22 cellular contexts compared by ENCODE assay signal in the genomic region with DNA sequence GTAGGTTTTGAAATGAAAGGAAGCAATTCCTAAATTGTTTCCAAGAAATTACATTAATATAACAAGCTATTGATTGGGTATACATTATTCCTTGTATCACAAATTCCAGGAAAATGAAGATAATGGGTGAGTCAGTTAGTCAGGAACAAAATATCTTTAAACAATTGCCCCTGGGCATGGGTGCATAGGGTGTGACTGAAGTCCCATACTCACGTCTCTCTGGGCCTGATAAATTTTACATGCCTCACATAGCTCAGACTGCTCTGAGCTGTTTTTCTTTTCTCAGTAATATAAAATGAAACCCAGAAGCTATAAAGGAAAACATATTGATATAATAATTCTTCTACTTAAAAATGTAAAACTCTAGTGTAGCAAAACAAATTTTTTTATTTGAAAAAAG.
DNase-seq lines count a peak whose midpoint lies in the region; ATAC-seq and TF ChIP-seq lines count a peak whose summit lies in the region.
"Had no signal": no experiment of that assay in that cellular context is flagged by ENCODE, and none has a peak within 500 bp of the region (broad histone marks: within the 10 kb centered on the region; RNA-seq: fewer than 3 reads in every experiment).

No MANE protein-coding gene starts in this region.

- CTCF ChIA-PET in MCF 10A (lab: Yijun Ruan, JAX) = interaction anchor here (0.6 to 0.9 kb wide), 2 partner anchors 217 to 268 kb away, joined by 3 read pairs; no protein-coding TSS in a partner anchor

- DNase-seq in MCF 10A (ENCODE audit: unreplicated experiment) (peak; percentile 47), breast epithelium (ENCODE audit: low spot score in 2 of 2) (no peak), adipocyte (ENCODE audit: low read depth) (peak; percentile 76), foreskin keratinocyte (peak; percentile 50 to 70), type B pancreatic cell (ENCODE audit: extremely low spot score, unreplicated experiment) (no peak), brain microvascular endothelial cell (no peak), left lobe of liver (ENCODE audit: low spot score) (no peak)
- DNase-seq in stimulated activated CD4-positive, alpha-beta T cell treated with anti-CD3 and anti-CD28 coated beads, Interleukin-15, amount 100 ng/mL, for 24 hours = no peak
- DNase-seq: 8988T; activated CD4-positive, alpha-beta memory T cell treated with anti-CD3 and anti-CD28 coated beads for 36 hours; activated CD4-positive, CD25-positive, alpha-beta regulatory T cell; activated gamma-delta T cell treated with Interleukin-2 at 50 U/mL for 16 hours; activated T-cell treated with anti-CD3 and anti-CD28 coated beads for 4 hours; adrenal gland; BE2C; DMS79 treated with DMSO at 0.1 percent for 48 hours; left lung; NCI-H1417 treated with DMSO at 0.1 percent for 48 hours; NCI-H69; T1000; upper lobe of left lung had no signal

- no peak for TF ChIP-seq POLR2A in breast epithelium (IDR thresholded peaks at IDR 0.05)

- BruUV-seq in MCF 10A (replicated peaks; lab: Mats Ljungman, UMichigan) = no TSS peak

- H3K36me3 ChIP-seq in breast epithelium = no peaks in the 10 kb centered on the region
- H3K36me3 ChIP-seq in adipocyte (ENCODE audit: control insufficient read depth, insufficient read depth, low read length, severe bottlenecking) = no peaks in the 10 kb centered on the region
- H3K36me3 ChIP-seq in brain microvascular endothelial cell (replicated peaks) = no peaks in the 10 kb centered on the region
- H3K36me3 ChIP-seq: adrenal gland, left lung, upper lobe of left lung had no signal

- no peaks in the 10 kb centered on the region for H3K9me3 ChIP-seq in breast epithelium
- no peaks in the 10 kb centered on the region for H3K9me3 ChIP-seq in adipocyte (ENCODE audit: control insufficient read depth, low read length)
- H3K9me3 ChIP-seq: adrenal gland, BE2C, left lung, upper lobe of left lung had no signal

- peaks cover 30% of the 10 kb centered on the region for H3K4me1 Mint-ChIP-seq in MCF 10A (ENCODE audit: insufficient read depth, unreplicated experiment)
- H3K4me1 Mint-ChIP-seq in type B pancreatic cell (ENCODE audit: unreplicated experiment) = peaks cover 15% of the 10 kb centered on the region

- H3K9ac ChIP-seq in adipocyte (ENCODE audit: low read length) = no peak overlapping the region

- H3K27me3 ChIP-seq in breast epithelium (no peaks in the 10 kb centered on the region), adipocyte (replicated peaks; ENCODE audit: control insufficient read depth, insufficient read depth, low read length) (no peaks in the 10 kb centered on the region), foreskin keratinocyte (no peaks in the 10 kb centered on the region), brain microvascular endothelial cell (replicated peaks) (no peaks in the 10 kb centered on the region)
- H3K27me3 ChIP-seq: adrenal gland, BE2C, left lung, upper lobe of left lung had no signal

- intact Hi-C loops in MCF 10A (cut with micrococcal nuclease) = no loop called here
- intact Hi-C loops in breast epithelium (cut with DNase I; ENCODE audit: low total_unique reads) = no loop called here

- peak overlapping the region; percentile 55 for H3K27ac Mint-ChIP-seq in MCF 10A (ENCODE audit: low read depth, unreplicated experiment)
- peak overlapping the region; percentile 65 for H3K27ac Mint-ChIP-seq in type B pancreatic cell
- H3K27ac Mint-ChIP-seq: activated CD4-positive, alpha-beta memory T cell treated with anti-CD3 and anti-CD28 coated beads for 36 hours had no signal

- H3K4me1 ChIP-seq in breast epithelium (no peaks in the 10 kb centered on the region), adipocyte (ENCODE audit: control insufficient read depth, insufficient read depth, low read length) (peaks cover 9% of the 10 kb centered on the region), foreskin keratinocyte (peaks cover 23% of the 10 kb centered on the region)

- ATAC-seq in foreskin keratinocyte (peak; percentile 78), left lobe of liver (no peak)
- ATAC-seq: HepG2, left lung had no signal

- no peak overlapping the region for H3K4me3 ChIP-seq in breast epithelium
- H3K4me3 ChIP-seq in adipocyte (ENCODE audit: low read length) = no peak overlapping the region
- no peak overlapping the region for H3K4me3 ChIP-seq in brain microvascular endothelial cell (ENCODE audit: low read depth, low read length)
- H3K4me3 ChIP-seq: adrenal gland, left lung, upper lobe of left lung had no signal

- H3K36me3 Mint-ChIP-seq in MCF 10A (ENCODE audit: insufficient read depth, unreplicated experiment) (peaks cover 7% of the 10 kb centered on the region), type B pancreatic cell (peaks cover 10% of the 10 kb centered on the region)

- in situ Hi-C loops in brain microvascular endothelial cell (cut with HindIII; ENCODE audit: low pct_ligation_motif_present, low sequenced_read_pairs) = no loop called here

- POLR2A ChIA-PET in MCF 10A (lab: Yijun Ruan, JAX) = interaction anchor here (0.6 to 2.8 kb wide), 12 partner anchors 9 to 87 kb away, joined by 3 to 30 read pairs (median 5); a partner anchor contains a TSS

- H3K9me3 Mint-ChIP-seq in MCF 10A (ENCODE audit: unreplicated experiment) (no peaks in the 10 kb centered on the region), type B pancreatic cell (peaks cover 5% of the 10 kb centered on the region)
- H3K9me3 Mint-ChIP-seq: activated CD4-positive, alpha-beta memory T cell treated with anti-CD3 and anti-CD28 coated beads for 36 hours had no signal

- no peak for TF ChIP-seq CTCF in MCF 10A (IDR thresholded peaks at IDR 0.05; ENCODE audit: unreplicated experiment)
- TF ChIP-seq CTCF in breast epithelium (IDR thresholded peaks at IDR 0.05) = no peak
- TF ChIP-seq CTCF in foreskin keratinocyte (conservative IDR thresholded peaks at IDR 0.05) = no peak
- TF ChIP-seq CTCF in type B pancreatic cell (conservative IDR thresholded peaks at IDR 0.05) = no peak
- TF ChIP-seq CTCF in brain microvascular endothelial cell (IDR thresholded peaks at IDR 0.05; ENCODE audit: low read depth, low read length, missing control alignments) = no peak

- H3K4me3 Mint-ChIP-seq in MCF 10A (ENCODE audit: unreplicated experiment) = no peak overlapping the region
- no peak overlapping the region for H3K4me3 Mint-ChIP-seq in type B pancreatic cell
- H3K4me3 Mint-ChIP-seq: activated CD4-positive, alpha-beta memory T cell treated with anti-CD3 and anti-CD28 coated beads for 36 hours had no signal

- H3K27ac ChIP-seq in breast epithelium (no peak overlapping the region), foreskin keratinocyte (no peak overlapping the region), brain microvascular endothelial cell (no peak overlapping the region)
- H3K27ac ChIP-seq: adrenal gland, left lung had no signal

- H3K27me3 Mint-ChIP-seq in MCF 10A (ENCODE audit: insufficient read depth, unreplicated experiment) (no peaks in the 10 kb centered on the region), type B pancreatic cell (no peaks in the 10 kb centered on the region)
- H3K27me3 Mint-ChIP-seq: activated CD4-positive, alpha-beta memory T cell treated with anti-CD3 and anti-CD28 coated beads for 36 hours had no signal

Comparison
In these comparisons a context has a peak if more than half of its experiments do, and no peak if none do; other contexts are left out.
1. DNase-seq: peak in MCF 10A (single experiment), adipocyte (single experiment) and foreskin keratinocyte (2 of 2); none in breast epithelium (0 of 2), type B pancreatic cell (single experiment), brain microvascular endothelial cell (single experiment), stimulated activated CD4-positive, alpha-beta T cell treated with anti-CD3 and anti-CD28 coated beads, Interleukin-15, amount 100 ng/mL, for 24 hours (single experiment) and left lobe of liver (single experiment).